Comparison of ENCODE assay signal across 12 cellular contexts in genomic region chr1:235023197-235024044, GRCh38.
DNase-seq lines count a peak whose midpoint lies in the region; ATAC-seq, FAIRE-seq and TF ChIP-seq lines count a peak whose summit lies in the region.
"Had no signal": no experiment of that assay in that cellular context is flagged by ENCODE, and none has a peak within 500 bp of the region (broad histone marks: within the 10 kb centered on the region; RNA-seq: fewer than 3 reads in every experiment).

No MANE protein-coding gene starts in this region.

- peak overlapping the region; percentile 75 for H3K27ac ChIP-seq in GM12878 (ENCODE audit: control insufficient read depth, insufficient read depth)
- H3K27ac ChIP-seq in aorta (ENCODE audit: low read depth in 1 of 2, low read length in 2 of 2), result no peak overlapping the region

- no peak for TF ChIP-seq CTCF in activated CD8-positive, alpha-beta T cell treated with anti-CD3 and anti-CD28 coated beads for 36 hours (IDR thresholded peaks at IDR 0.05)
- no peak for TF ChIP-seq CTCF in GM12878 (IDR thresholded peaks at IDR 0.05 in 2 of 3, conservative IDR thresholded peaks at IDR 0.05 in 1 of 3; ENCODE audit: control insufficient read depth in 2 of 3, extremely low read depth in 1 of 3, insufficient read depth in 1 of 3, low read depth in 3 of 3, low read length in 3 of 3)

- no peak overlapping the region for H3K4me3 Mint-ChIP-seq in activated CD8-positive, alpha-beta T cell treated with anti-CD3 and anti-CD28 coated beads for 36 hours
- H3K4me3 Mint-ChIP-seq in activated CD8-positive, alpha-beta T cell treated with anti-CD3 and anti-CD28 coated beads, Interleukin-2, amount 10 ng/mL, durations not matched to agents 7 days and 5 days, result no peak overlapping the region
- H3K4me3 Mint-ChIP-seq in stimulated activated memory B cell treated with anti-CD40 and anti-IgM and Interleukin-4, amounts not matched to agents 10 μg/mL and 1 μg/mL and 100 μg/mL, for 72 hours, result no peak overlapping the region

- H3K4me1 ChIP-seq in GM12878 (ENCODE audit: control insufficient read depth, insufficient read depth, low read length) (peaks cover 45% of the 10 kb centered on the region), aorta (ENCODE audit: control insufficient read depth in 1 of 2, insufficient read depth in 2 of 2, low read length in 2 of 2) (peaks cover 0 to 2% of the 10 kb centered on the region in 2 donors)

- CTCF ChIA-PET in activated CD8-positive, alpha-beta T cell treated with anti-CD3 and anti-CD28 coated beads for 36 hours (lab: Charles Lee), result interaction anchor here (1.3 to 1.6 kb wide), 2 partner anchors 37 to 61 kb away, joined by 3 to 5 read pairs; no protein-coding TSS in a partner anchor
- CTCF ChIA-PET in activated CD8-positive, alpha-beta T cell treated with anti-CD3 and anti-CD28 coated beads, Interleukin-2, amount 10 ng/mL, durations not matched to agents 7 days and 5 days (lab: Charles Lee), result interaction anchor here (0.8 to 1.7 kb wide), 9 partner anchors 10 to 177 kb away, joined by 3 to 5 read pairs (median 3); no protein-coding TSS in a partner anchor
- CTCF ChIA-PET in GM12878 (lab: Yijun Ruan, JAX), result interaction anchor here (0.8 to 2.9 kb wide), 14 partner anchors 10 to 537 kb away, joined by 3 to 13 read pairs (median 4); no protein-coding TSS in a partner anchor

- no peaks in the 10 kb centered on the region for H3K27me3 Mint-ChIP-seq in activated CD8-positive, alpha-beta T cell treated with anti-CD3 and anti-CD28 coated beads for 36 hours
- H3K27me3 Mint-ChIP-seq in activated CD8-positive, alpha-beta T cell treated with anti-CD3 and anti-CD28 coated beads, Interleukin-2, amount 10 ng/mL, durations not matched to agents 7 days and 5 days (ENCODE audit: low read depth), result no peaks in the 10 kb centered on the region
- no peaks in the 10 kb centered on the region for H3K27me3 Mint-ChIP-seq in stimulated activated memory B cell treated with anti-CD40 and anti-IgM and Interleukin-4, amounts not matched to agents 10 μg/mL and 1 μg/mL and 100 μg/mL, for 72 hours

- BruUV-seq in GM12878 (replicated peaks; lab: Mats Ljungman, UMichigan), result TSS peak; percentile 89

- SMC1A ChIA-PET in GM12878 (lab: Charles Lee; ENCODE audit: uncharacterized antibody, unreplicated experiment), result interaction anchor here (0.7 to 11.0 kb wide), 36 partner anchors 7 to 523 kb away, joined by 3 to 125 read pairs (median 5); no protein-coding TSS in a partner anchor

- peak; percentile 49 to 54; a peak in 2 of 4 replicates for TF ChIP-seq EP300 in GM12878 (IDR thresholded peaks at IDR 0.05; ENCODE audit: borderline replicate concordance in 1 of 2, control insufficient read depth in 1 of 2, low read depth in 2 of 2, low read length in 2 of 2)

- FAIRE-seq in GM12878 (lab: Jason Lieb, UNC), result peak; percentile 68
- FAIRE-seq: A204.1 had no signal

- H4K20me1 ChIP-seq in GM12878 (ENCODE audit: control insufficient read depth, insufficient read depth), result no peaks in the 10 kb centered on the region

- no peak for TF ChIP-seq POLR2A in GM12878 (IDR thresholded peaks at IDR 0.05; ENCODE audit: low read depth, low read length)

- H3K36me3 ChIP-seq in GM12878 (ENCODE audit: control insufficient read depth in 2 of 2, insufficient read depth in 2 of 2, low read length in 1 of 2), result no peaks in the 10 kb centered on the region
- no peaks in the 10 kb centered on the region for H3K36me3 ChIP-seq in aorta (ENCODE audit: control insufficient read depth in 1 of 2, insufficient read depth in 2 of 2, low read length in 1 of 2)

- TF ChIP-seq RAD21 in GM12878 (IDR thresholded peaks at IDR 0.05; ENCODE audit: insufficient read depth, low read depth, low read length), result peak; percentile 48

- H3K36me3 Mint-ChIP-seq in activated CD8-positive, alpha-beta T cell treated with anti-CD3 and anti-CD28 coated beads for 36 hours (ENCODE audit: low read depth), result peaks cover 5% of the 10 kb centered on the region
- peaks cover 10% of the 10 kb centered on the region for H3K36me3 Mint-ChIP-seq in activated CD8-positive, alpha-beta T cell treated with anti-CD3 and anti-CD28 coated beads, Interleukin-2, amount 10 ng/mL, durations not matched to agents 7 days and 5 days (ENCODE audit: low read depth)
- H3K36me3 Mint-ChIP-seq in stimulated activated memory B cell treated with anti-CD40 and anti-IgM and Interleukin-4, amounts not matched to agents 10 μg/mL and 1 μg/mL and 100 μg/mL, for 72 hours, result no peaks in the 10 kb centered on the region

- H3K4me3 ChIP-seq in GM12878 (no peak overlapping the region), aorta (ENCODE audit: low read length in 2 of 2) (no peak overlapping the region)

- H3K9me3 ChIP-seq in GM12878 (replicated peaks; ENCODE audit: control insufficient read depth, insufficient read depth, low read length), result peaks cover 5% of the 10 kb centered on the region; the same call in 2 of the 3 replicates
- peaks cover under 1% of the 10 kb centered on the region for H3K9me3 ChIP-seq in aorta (ENCODE audit: control insufficient read depth, low read length)

- peak overlapping the region; percentile 52 for H3K4me2 ChIP-seq in GM12878 (ENCODE audit: control insufficient read depth, insufficient read depth)

- intact Hi-C loops in activated CD8-positive, alpha-beta T cell treated with anti-CD3 and anti-CD28 coated beads for 36 hours (cut with micrococcal nuclease), result no loop called here
- intact Hi-C loops in GM12878 (cut with micrococcal nuclease; ENCODE audit: unreplicated experiment), result no loop called here
- intact Hi-C loops in aorta (cut with DNase I), result no loop called here

- ATAC-seq in activated CD8-positive, alpha-beta T cell treated with anti-CD3 and anti-CD28 coated beads for 36 hours, result no peak
- no peak for ATAC-seq in activated CD8-positive, alpha-beta T cell treated with anti-CD3 and anti-CD28 coated beads, Interleukin-2, amount 10 ng/mL, durations not matched to agents 7 days and 5 days
- ATAC-seq in HG02759 (IDR thresholded peaks at IDR 0.05; ENCODE audit: unreplicated experiment) (peak; percentile 80), GM12878 (peak; percentile 87), GM18867 (IDR thresholded peaks at IDR 0.05; ENCODE audit: unreplicated experiment) (no peak), aorta (ENCODE audit: low FRiP score) (no peak)
- ATAC-seq in stimulated activated memory B cell treated with anti-CD40 and anti-IgM and Interleukin-4, amounts not matched to agents 10 μg/mL and 1 μg/mL and 100 μg/mL, for 72 hours, result peak; percentile 85

- no peak overlapping the region for H3K27ac Mint-ChIP-seq in activated CD8-positive, alpha-beta T cell treated with anti-CD3 and anti-CD28 coated beads for 36 hours
- no peak overlapping the region for H3K27ac Mint-ChIP-seq in activated CD8-positive, alpha-beta T cell treated with anti-CD3 and anti-CD28 coated beads, Interleukin-2, amount 10 ng/mL, durations not matched to agents 7 days and 5 days
- H3K27ac Mint-ChIP-seq in stimulated activated memory B cell treated with anti-CD40 and anti-IgM and Interleukin-4, amounts not matched to agents 10 μg/mL and 1 μg/mL and 100 μg/mL, for 72 hours, result peak overlapping the region; percentile 46

- no peak overlapping the region; the same call in 1 of the 2 replicates for H2AFZ ChIP-seq in GM12878 (ENCODE audit: control insufficient read depth, low read depth, low read length)

- peaks cover 6% of the 10 kb centered on the region for H3K9me3 Mint-ChIP-seq in activated CD8-positive, alpha-beta T cell treated with anti-CD3 and anti-CD28 coated beads for 36 hours
- H3K9me3 Mint-ChIP-seq in activated CD8-positive, alpha-beta T cell treated with anti-CD3 and anti-CD28 coated beads, Interleukin-2, amount 10 ng/mL, durations not matched to agents 7 days and 5 days (ENCODE audit: insufficient read depth), result peaks cover 10% of the 10 kb centered on the region
- H3K9me3 Mint-ChIP-seq in stimulated activated memory B cell treated with anti-CD40 and anti-IgM and Interleukin-4, amounts not matched to agents 10 μg/mL and 1 μg/mL and 100 μg/mL, for 72 hours, result peaks cover 3% of the 10 kb centered on the region

- RAD21 ChIA-PET in GM12878 (lab: Charles Lee; ENCODE audit: unreplicated experiment), result interaction anchor here (0.7 to 4.0 kb wide), 19 partner anchors 7 to 422 kb away, joined by 3 to 31 read pairs (median 4); no protein-coding TSS in a partner anchor

- peaks cover 36% of the 10 kb centered on the region for H3K4me1 Mint-ChIP-seq in activated CD8-positive, alpha-beta T cell treated with anti-CD3 and anti-CD28 coated beads for 36 hours (ENCODE audit: low read depth)
- peaks cover 49% of the 10 kb centered on the region for H3K4me1 Mint-ChIP-seq in activated CD8-positive, alpha-beta T cell treated with anti-CD3 and anti-CD28 coated beads, Interleukin-2, amount 10 ng/mL, durations not matched to agents 7 days and 5 days (ENCODE audit: low read depth)
- peaks cover 49% of the 10 kb centered on the region for H3K4me1 Mint-ChIP-seq in stimulated activated memory B cell treated with anti-CD40 and anti-IgM and Interleukin-4, amounts not matched to agents 10 μg/mL and 1 μg/mL and 100 μg/mL, for 72 hours

- H3K9ac ChIP-seq in GM12878 (ENCODE audit: control insufficient read depth, insufficient read depth, low read length), result peak overlapping the region; percentile 45; the same call in 1 of the 2 replicates

- H3K27me3 ChIP-seq in GM12878 (replicated peaks in 1 of 2; ENCODE audit: control insufficient read depth in 2 of 2, insufficient read depth in 2 of 2, low read length in 1 of 2) (no peaks in the 10 kb centered on the region), aorta (ENCODE audit: control insufficient read depth in 1 of 2, insufficient read depth in 2 of 2, low read length in 1 of 2) (no peaks in the 10 kb centered on the region)

- H3K79me2 ChIP-seq in GM12878 (ENCODE audit: control insufficient read depth, insufficient read depth, low read length), result no peaks in the 10 kb centered on the region

- 25% methylated on average over 14 of the region's 14 CpGs for WGBS in GM12878 (ENCODE audit: insufficient coverage, insufficient replicate concordance, low lambda C conversion rate, missing lambda C conversion rate)
- WGBS in aorta, 2 donors, result 95% methylated on average over 14 of the region's 14 CpGs

- peak; percentile 36 for DNase-seq in activated CD8-positive, alpha-beta T cell treated with anti-CD3 and anti-CD28 coated beads for 36 hours
- DNase-seq in activated CD8-positive, alpha-beta T cell treated with anti-CD3 and anti-CD28 coated beads, Interleukin-2, amount 10 ng/mL, durations not matched to agents 7 days and 5 days, result no peak
- DNase-seq in GM12878 (ENCODE audit: low read depth, low spot score), result peak; percentile 81
- DNase-seq in aorta, result no peak
- no peak for DNase-seq in UCSD-AML1 (lab: John Stamatoyannopoulos, UW; ENCODE audit: unreplicated experiment)
- DNase-seq: NCI-H1048; NK-92 treated with Interleukin-12 subunit alpha and Interleukin-12 subunit beta, amount 100 ng/mL, for 24 hours; right cardiac atrium had no signal

- in situ Hi-C loops in GM12878 (cut with MboI), result loop anchor here (5.0 kb wide), 1 partner anchor 49 kb away; no protein-coding TSS in a partner anchor

- POLR2A ChIA-PET in activated CD8-positive, alpha-beta T cell treated with anti-CD3 and anti-CD28 coated beads for 36 hours (lab: Charles Lee), result interaction anchor here (1.0 to 2.0 kb wide), 4 partner anchors 12 to 144 kb away, joined by 3 to 6 read pairs (median 4); no protein-coding TSS in a partner anchor
- POLR2A ChIA-PET in activated CD8-positive, alpha-beta T cell treated with anti-CD3 and anti-CD28 coated beads, Interleukin-2, amount 10 ng/mL, durations not matched to agents 7 days and 5 days (lab: Charles Lee), result interaction anchor here (0.9 to 4.6 kb wide), 4 partner anchors 12 to 420 kb away, joined by 3 to 23 read pairs (median 4); partner anchors contain the start of gene IRF2BP2
- POLR2A ChIA-PET in GM12878 (lab: Charles Lee), result interaction anchor here (0.6 to 2.3 kb wide), 9 partner anchors 7 to 53 kb away, joined by 3 to 17 read pairs (median 5); no protein-coding TSS in a partner anchor

Comparison
In these comparisons a context has a peak if more than half of its experiments do, and no peak if none do; other contexts are left out.
1. DNase-seq: peak in activated CD8-positive, alpha-beta T cell treated with anti-CD3 and anti-CD28 coated beads for 36 hours (single experiment) and GM12878 (single experiment); none in activated CD8-positive, alpha-beta T cell treated with anti-CD3 and anti-CD28 coated beads, Interleukin-2, amount 10 ng/mL, durations not matched to agents 7 days and 5 days (single experiment), aorta (0 of 2) and UCSD-AML1 (single experiment).
2. ATAC-seq: peak in HG02759 (single experiment), GM12878 (single experiment) and stimulated activated memory B cell treated with anti-CD40 and anti-IgM and Interleukin-4, amounts not matched to agents 10 μg/mL and 1 μg/mL and 100 μg/mL, for 72 hours (single experiment); none in activated CD8-positive, alpha-beta T cell treated with anti-CD3 and anti-CD28 coated beads for 36 hours (single experiment), activated CD8-positive, alpha-beta T cell treated with anti-CD3 and anti-CD28 coated beads, Interleukin-2, amount 10 ng/mL, durations not matched to agents 7 days and 5 days (single experiment), GM18867 (single experiment) and aorta (single experiment).